In genomic region chr19:14247548-14248471, GRCh38 we compare ENCODE assay signal across 8 cellular contexts. TPM values are rescaled to one million over a fixed set of nuclear protein-coding genes. Genes with fewer than 3 reads are reported as not detected.
A peak's percentile ranks its signal among the peaks of the same experiment; 100 is the strongest.
DNase-seq lines count a peak whose midpoint lies in the region; ATAC-seq and TF ChIP-seq lines count a peak whose summit lies in the region.
"Not testable (repeated sequence)": the region's sequence is repeated elsewhere in the genome, so short reads cannot be mapped to it uniquely, and the experiment has no call there.

No MANE protein-coding gene starts in this region.

- H3K9ac ChIP-seq in BLaER1 treated with 17β-estradiol and CSF1 and Interleukin-3, amounts not matched to agents 10 nM and 100 nM, result peak overlapping the region in 9 of 11 experiments; percentile 41 to 81 (median 66); a peak in 16 of 22 replicates
- not testable (repeated sequence) for H3K9ac ChIP-seq in duodenal mucosa (ENCODE audit: low read depth in 1 of 2, low read length in 2 of 2)

- H3K27ac ChIP-seq in BLaER1 treated with 17β-estradiol and CSF1 and Interleukin-3, amounts not matched to agents 10 nM and 100 nM, result peak overlapping the region in 10 of 11 experiments; percentile 20 to 89 (median 75); a peak in 18 of 22 replicates
- H3K27ac ChIP-seq in HEK293 (ENCODE audit: extremely low read depth, low read depth, low read length); SJCRH30; duodenal mucosa (ENCODE audit: low read depth, low read length): not testable (repeated sequence)
- H3K27ac ChIP-seq in iPS DF 6.9 (ENCODE audit: low read length), result peak overlapping the region; percentile 87

- peak overlapping the region; percentile 53 for H3K4me3 Mint-ChIP-seq in activated T-helper 17 cell treated with anti-CD3 and anti-CD28 coated beads, Interleukin-2, amount 50 U/mL, for 72 hours
- H3K4me3 Mint-ChIP-seq in nephron, result peak overlapping the region; percentile 72 to 79 (median 79)

- H4K20me1 ChIP-seq in BLaER1 treated with 17β-estradiol and CSF1 and Interleukin-3, amounts not matched to agents 10 nM and 100 nM, result not testable (repeated sequence)

- peak overlapping the region; percentile 58 for H3K27ac Mint-ChIP-seq in activated T-helper 17 cell treated with anti-CD3 and anti-CD28 coated beads, Interleukin-2, amount 50 U/mL, for 72 hours
- H3K27ac Mint-ChIP-seq in nephron, result peak overlapping the region; percentile 85 to 90 (median 87)

- not testable (repeated sequence) for H3K9me3 ChIP-seq in BLaER1 treated with 17β-estradiol and CSF1 and Interleukin-3, amounts not matched to agents 10 nM and 100 nM (replicated peaks in 1 of 11); HEK293 (ENCODE audit: control insufficient read depth, insufficient read depth, low read depth, low read length); SJCRH30 (replicated peaks); duodenal mucosa (ENCODE audit: control insufficient read depth in 1 of 2, low read length in 2 of 2); iPS DF 6.9 (ENCODE audit: control insufficient read depth, insufficient read depth, low read length)

- not testable (repeated sequence) for H3K4me1 Mint-ChIP-seq in activated T-helper 17 cell treated with anti-CD3 and anti-CD28 coated beads, Interleukin-2, amount 50 U/mL, for 72 hours; nephron

- DNase-seq in SJCRH30 (peak; percentile 31 to 50), iPS DF 6.9 (ENCODE audit: low read depth, low spot score) (peak; percentile 83)
- DNase-seq in stimulated activated CD8-positive, alpha-beta memory T cell treated with anti-CD3 and anti-CD28 coated beads, Interleukin-4, amount 100 ng/mL, for 48 hours, result peak; percentile 30

- peaks cover 0 to 30% (median 23%) of the 10 kb centered on the region in 10 experiments; a peak in 17 of 20 replicates for H3K4me1 ChIP-seq in BLaER1 treated with 17β-estradiol and CSF1 and Interleukin-3, amounts not matched to agents 10 nM and 100 nM
- not testable (repeated sequence) for H3K4me1 ChIP-seq in HEK293 (ENCODE audit: control insufficient read depth, insufficient read depth, low read length); SJCRH30; duodenal mucosa (ENCODE audit: control insufficient read depth in 1 of 2, insufficient read depth in 2 of 2, low read length in 2 of 2); iPS DF 6.9 (ENCODE audit: control insufficient read depth, insufficient read depth, low read length)

- peak; percentile 44 for ATAC-seq in activated T-helper 17 cell treated with anti-CD3 and anti-CD28 coated beads, Interleukin-2, amount 50 U/mL, for 72 hours (replicated peaks)

- no CpG with 5 or more reads among the region's 38 CpGs for WGBS in iPS DF 6.9 (ENCODE audit: insufficient coverage, insufficient read length)

- CTCF ChIA-PET in HEK293 (lab: Yijun Ruan, JAX), result interaction anchor here (0.6 kb wide), 1 partner anchor 14 kb away, joined by 3 read pairs; no protein-coding TSS in a partner anchor

- not testable (repeated sequence) for H3K27me3 Mint-ChIP-seq in activated T-helper 17 cell treated with anti-CD3 and anti-CD28 coated beads, Interleukin-2, amount 50 U/mL, for 72 hours; nephron (ENCODE audit: low read depth)

- H3K4me3 ChIP-seq in BLaER1 treated with 17β-estradiol and CSF1 and Interleukin-3, amounts not matched to agents 10 nM and 100 nM, result peak overlapping the region in 7 of 10 experiments; percentile 29 to 42 (median 32); a peak in 10 of 20 replicates
- not testable (repeated sequence) for H3K4me3 ChIP-seq in HEK293 (ENCODE audit: low read depth, low read length)
- H3K4me3 ChIP-seq in SJCRH30 (peak overlapping the region; percentile 44), duodenal mucosa (ENCODE audit: low read depth in 1 of 2, low read length in 2 of 2) (peak overlapping the region; percentile 28 to 29), iPS DF 6.9 (ENCODE audit: low read length) (peak overlapping the region; percentile 35; the same call in 1 of the 2 replicates)

- not testable (repeated sequence) for H3K9me3 Mint-ChIP-seq in activated T-helper 17 cell treated with anti-CD3 and anti-CD28 coated beads, Interleukin-2, amount 50 U/mL, for 72 hours; nephron

- peak overlapping the region; percentile 65 to 82 (median 71) for H3K4me2 ChIP-seq in BLaER1 treated with 17β-estradiol and CSF1 and Interleukin-3, amounts not matched to agents 10 nM and 100 nM

- not testable (repeated sequence) for TF ChIP-seq CTCF in HEK293 (tag by site-specific recombination; IDR thresholded peaks at IDR 0.05); nephron (IDR thresholded peaks at IDR 0.05; ENCODE audit: unreplicated experiment in 3 of 3)

- not testable (repeated sequence) for H3K36me3 ChIP-seq in BLaER1 treated with 17β-estradiol and CSF1 and Interleukin-3, amounts not matched to agents 10 nM and 100 nM; HEK293 (ENCODE audit: control insufficient read depth in 2 of 2, insufficient read depth in 1 of 2, low read length in 2 of 2); SJCRH30; duodenal mucosa (ENCODE audit: control insufficient read depth in 1 of 2, insufficient read depth in 2 of 2, low read length in 2 of 2); iPS DF 6.9 (ENCODE audit: control insufficient read depth, insufficient read depth, low read length)

- POLR2A ChIA-PET in HEK293 (lab: Yijun Ruan, JAX), result not testable (repeated sequence)

- not testable (repeated sequence) for H3K36me3 Mint-ChIP-seq in activated T-helper 17 cell treated with anti-CD3 and anti-CD28 coated beads, Interleukin-2, amount 50 U/mL, for 72 hours (ENCODE audit: low read depth); nephron (ENCODE audit: low read depth)

- not testable (repeated sequence) for H3K27me3 ChIP-seq in BLaER1 treated with 17β-estradiol and CSF1 and Interleukin-3, amounts not matched to agents 10 nM and 100 nM; SJCRH30; duodenal mucosa (ENCODE audit: control insufficient read depth in 1 of 2, insufficient read depth in 2 of 2, low read length in 2 of 2); iPS DF 6.9 (ENCODE audit: control insufficient read depth, insufficient read depth, low read length)

TF ChIP-seq in HEK293, 187 proteins besides CTCF, POLR2A, EP300 and RAD21:
- TF ChIP-seq ZIC2 (tag by site-specific recombination; IDR thresholded peaks at IDR 0.05), result peak; percentile 44; the same call in 1 of the 2 replicates
- peak; percentile 73 for TF ChIP-seq HIC1 (tag by site-specific recombination; IDR thresholded peaks at IDR 0.05)
- peak; percentile 100 for TF ChIP-seq PRDM4 (tag by site-specific recombination; IDR thresholded peaks at IDR 0.05)

RNA-seq across cellular contexts. Expression of gene ADGRL1, which starts 41.8 kb away (rescaled TPM):
- total RNA-seq in SJCRH30 (2014; rRNA removed; shearing (Covaris generic)), result 9.3 and 9.4 TPM in 2 replicates
- total RNA-seq in activated T-helper 17 cell treated with anti-CD3 and anti-CD28 coated beads, Interleukin-2, amount 50 U/mL, for 72 hours, result 1 to 10 TPM; 3.9 to 8.4 TPM

Comparison
In these comparisons a context has a peak if more than half of its experiments do, and no peak if none do; other contexts are left out.
1. DNase-seq: peak in every context shown above with its lines; median percentile 83 in iPS DF 6.9; 40 in SJCRH30; 30 in stimulated activated CD8-positive, alpha-beta memory T cell treated with anti-CD3 and anti-CD28 coated beads, Interleukin-4, amount 100 ng/mL, for 48 hours.